Comparison of ENCODE assay signal across 1 cellular context in the genomic region with DNA sequence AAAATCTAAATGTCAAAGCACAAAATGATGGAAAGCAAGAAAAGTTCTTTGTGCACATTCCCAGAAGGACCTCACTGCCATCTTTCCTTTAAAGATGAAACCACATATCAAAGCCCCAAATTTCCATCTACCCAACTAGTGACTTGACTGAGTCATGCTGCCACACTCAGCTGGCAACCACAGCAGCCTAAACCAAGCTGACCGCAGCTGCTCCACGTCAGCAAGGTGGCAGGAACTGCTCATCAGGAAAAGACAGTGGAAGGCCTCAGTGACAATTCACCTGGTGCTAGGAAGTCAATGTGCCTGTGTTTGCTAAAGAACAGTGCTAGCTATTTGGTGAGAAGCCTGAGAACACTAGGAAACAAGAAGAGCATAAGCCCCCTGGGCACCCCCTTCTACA.
TF ChIP-seq lines count a peak whose summit lies in the region.

No MANE protein-coding gene starts in this region.

TF ChIP-seq in HepG2, 621 proteins besides CTCF, POLR2A, EP300 and RAD21:
- no peak for TF ChIP-seq MTA1 (CRISPR knock-in tag; IDR thresholded peaks at IDR 0.05; ENCODE audit: borderline replicate concordance)
- no peak for TF ChIP-seq ZNF782 (CRISPR knock-in tag; IDR thresholded peaks at IDR 0.05; ENCODE audit: borderline replicate concordance)
- no peak for TF ChIP-seq ZNF704 (CRISPR knock-in tag; IDR thresholded peaks at IDR 0.05; ENCODE audit: borderline replicate concordance)
- no peak for TF ChIP-seq EEA1 (CRISPR knock-in tag; IDR thresholded peaks at IDR 0.05; ENCODE audit: borderline replicate concordance)
- TF ChIP-seq ZKSCAN8 (CRISPR knock-in tag; IDR thresholded peaks at IDR 0.05; ENCODE audit: borderline replicate concordance): no peak
- TF ChIP-seq, protein P1, sequence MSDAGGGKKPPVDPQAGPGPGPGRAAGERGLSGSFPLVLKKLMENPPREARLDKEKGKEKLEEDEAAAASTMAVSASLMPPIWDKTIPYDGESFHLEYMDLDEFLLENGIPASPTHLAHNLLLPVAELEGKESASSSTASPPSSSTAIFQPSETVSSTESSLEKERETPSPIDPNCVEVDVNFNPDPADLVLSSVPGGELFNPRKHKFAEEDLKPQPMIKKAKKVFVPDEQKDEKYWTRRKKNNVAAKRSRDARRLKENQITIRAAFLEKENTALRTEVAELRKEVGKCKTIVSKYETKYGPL (CRISPR knock-in tag; IDR thresholded peaks at IDR 0.05): no peak
